ENCODE assay signal across 1 cellular context in genomic region chr3:143001369-143002082, GRCh38.
TF ChIP-seq lines count a peak whose summit lies in the region.

Gene U2SURP, plus strand, starts transcription at chr3:143001570. Its CDS starts 59 bp downstream, at chr3:143001629.

TF ChIP-seq in HepG2, 621 proteins besides CTCF, POLR2A, EP300 and RAD21 (continued from another document and continues in another):
- TF ChIP-seq HMGXB3 (CRISPR knock-in tag; IDR thresholded peaks at IDR 0.05; ENCODE audit: borderline replicate concordance) = peak; percentile 52; the same call in 1 of the 2 replicates
- TF ChIP-seq ZNF598 (CRISPR knock-in tag; IDR thresholded peaks at IDR 0.05; ENCODE audit: borderline replicate concordance) = peak; percentile 21; the same call in 1 of the 2 replicates
- peak; percentile 88; the same call in 1 of the 2 replicates for TF ChIP-seq ZNF703 (CRISPR knock-in tag; IDR thresholded peaks at IDR 0.05; ENCODE audit: borderline replicate concordance)
- no peak; the same call in none of the 2 replicates for TF ChIP-seq HIC2 (CRISPR knock-in tag; IDR thresholded peaks at IDR 0.05; ENCODE audit: low read depth)
- TF ChIP-seq ZNF558 (CRISPR knock-in tag; IDR thresholded peaks at IDR 0.05; ENCODE audit: borderline replicate concordance) = peak; percentile 70; the same call in 1 of the 2 replicates
- peak; percentile 80 for TF ChIP-seq RXRA (CRISPR knock-in tag; IDR thresholded peaks at IDR 0.05)
- peak; percentile 85; the same call in 1 of the 2 replicates for TF ChIP-seq TFAP4 (IDR thresholded peaks at IDR 0.05; ENCODE audit: borderline replicate concordance, low read depth)
- TF ChIP-seq SMAD3 (CRISPR knock-in tag; IDR thresholded peaks at IDR 0.05) = peak; percentile 83; the same call in 1 of the 2 replicates
- TF ChIP-seq SP2 (CRISPR knock-in tag; IDR thresholded peaks at IDR 0.05) = peak; percentile 45; the same call in 1 of the 2 replicates
- 0 out of 2 replicates have a peak, but pooled peaks have one; percentile 7 for TF ChIP-seq KDM6A (CRISPR knock-in tag; IDR thresholded peaks at IDR 0.05; ENCODE audit: low read depth)
- no peak for TF ChIP-seq ZC3H4 (CRISPR knock-in tag; IDR thresholded peaks at IDR 0.05; ENCODE audit: borderline replicate concordance)
- TF ChIP-seq ZNF317 (CRISPR knock-in tag; IDR thresholded peaks at IDR 0.05) = peak; percentile 48; the same call in 1 of the 2 replicates
- TF ChIP-seq SNAPC4 (CRISPR knock-in tag; IDR thresholded peaks at IDR 0.05) = peak; percentile 94
- TF ChIP-seq ZSCAN22 (CRISPR knock-in tag; IDR thresholded peaks at IDR 0.05) = peak; percentile 66; the same call in 1 of the 2 replicates
- TF ChIP-seq ZSCAN5A (CRISPR knock-in tag; IDR thresholded peaks at IDR 0.05; ENCODE audit: borderline replicate concordance) = peak; percentile 80; the same call in 1 of the 2 replicates
- TF ChIP-seq ETV5 (CRISPR knock-in tag; IDR thresholded peaks at IDR 0.05; ENCODE audit: borderline replicate concordance) = peak; percentile 99
- peak; percentile 75; the same call in 1 of the 2 replicates for TF ChIP-seq SP140L (CRISPR knock-in tag; IDR thresholded peaks at IDR 0.05; ENCODE audit: borderline replicate concordance)
- TF ChIP-seq ZBTB37 (CRISPR knock-in tag; IDR thresholded peaks at IDR 0.05) = peak; percentile 39; the same call in 1 of the 2 replicates
- peak; percentile 42 for TF ChIP-seq IKZF4 (CRISPR knock-in tag; IDR thresholded peaks at IDR 0.05; ENCODE audit: borderline replicate concordance, low read depth, not compliant biosample characterization)
- TF ChIP-seq ZNF550 (CRISPR knock-in tag; IDR thresholded peaks at IDR 0.05; ENCODE audit: borderline replicate concordance) = no peak
- peak; percentile 81; the same call in 1 of the 2 replicates for TF ChIP-seq ZBTB8A (CRISPR knock-in tag; IDR thresholded peaks at IDR 0.05; ENCODE audit: borderline replicate concordance, low read depth)
- TF ChIP-seq ZNF746 (CRISPR knock-in tag; IDR thresholded peaks at IDR 0.05) = no peak; the same call in 1 of the 2 replicates
- TF ChIP-seq ZIK1 (CRISPR knock-in tag; IDR thresholded peaks at IDR 0.05; ENCODE audit: borderline replicate concordance, low read depth) = peak; percentile 89; the same call in 1 of the 2 replicates
- TF ChIP-seq ZBTB1 (CRISPR knock-in tag; IDR thresholded peaks at IDR 0.05; ENCODE audit: borderline replicate concordance) = no peak
- TF ChIP-seq ZNF274 (CRISPR knock-in tag; IDR thresholded peaks at IDR 0.05) = peak; percentile 68
- TF ChIP-seq ZNF160 (CRISPR knock-in tag; IDR thresholded peaks at IDR 0.05) = 0 out of 2 replicates have a peak, but pooled peaks have one; percentile 12
- peak; percentile 33; the same call in 1 of the 2 replicates for TF ChIP-seq RNF219 (CRISPR knock-in tag; IDR thresholded peaks at IDR 0.05)
- TF ChIP-seq ZNF678 (CRISPR knock-in tag; IDR thresholded peaks at IDR 0.05) = peak; percentile 92; the same call in 1 of the 2 replicates
- peak; percentile 93 for TF ChIP-seq KDM2A (CRISPR knock-in tag; IDR thresholded peaks at IDR 0.05; ENCODE audit: borderline replicate concordance, low read depth)
- TF ChIP-seq DR1 (CRISPR knock-in tag; IDR thresholded peaks at IDR 0.05) = peak; percentile 77
- TF ChIP-seq POLR2G (IDR thresholded peaks at IDR 0.05; ENCODE audit: low read depth, low read length) = peak; percentile 93
- peak; percentile 67 for TF ChIP-seq NCOA2 (CRISPR knock-in tag; IDR thresholded peaks at IDR 0.05)
- TF ChIP-seq ZBTB46 (CRISPR knock-in tag; IDR thresholded peaks at IDR 0.05; ENCODE audit: borderline replicate concordance) = no peak; the same call in 1 of the 2 replicates
- no peak for TF ChIP-seq MLLT10 (CRISPR knock-in tag; IDR thresholded peaks at IDR 0.05)
- TF ChIP-seq FOSL2 (CRISPR knock-in tag; IDR thresholded peaks at IDR 0.05) = peak; percentile 58
- TF ChIP-seq CBX5 (CRISPR knock-in tag; IDR thresholded peaks at IDR 0.05; ENCODE audit: borderline replicate concordance) = peak; percentile 62; the same call in 1 of the 2 replicates
